Comparison of ENCODE assay signal across 8 cellular contexts in genomic region chr9:128117613-128118471, GRCh38. TPM values are rescaled to one million over a fixed set of nuclear protein-coding genes. Genes with fewer than 3 reads are reported as not detected.
DNase-seq lines count a peak whose midpoint lies in the region; ATAC-seq and FAIRE-seq lines count a peak whose summit lies in the region.

No MANE protein-coding gene starts in this region.

- ATAC-seq in HG03521 (IDR thresholded peaks at IDR 0.05; ENCODE audit: unreplicated experiment) (peak; percentile 63), GM19463 (IDR thresholded peaks at IDR 0.05; ENCODE audit: unreplicated experiment) (no peak)

- H3K36me3 Mint-ChIP-seq in activated CD4-positive, alpha-beta T cell treated with anti-CD3 and anti-CD28 coated beads, Interleukin-2, amount 10 ng/mL, durations not matched to agents 24 days and 14 days (ENCODE audit: low read depth): peaks cover 18% of the 10 kb centered on the region

- no peaks in the 10 kb centered on the region for H3K9me3 Mint-ChIP-seq in activated CD4-positive, alpha-beta T cell treated with anti-CD3 and anti-CD28 coated beads, Interleukin-2, amount 10 ng/mL, durations not matched to agents 24 days and 14 days

- H3K4me3 Mint-ChIP-seq in activated CD4-positive, alpha-beta T cell treated with anti-CD3 and anti-CD28 coated beads, Interleukin-2, amount 10 ng/mL, durations not matched to agents 24 days and 14 days: no peak overlapping the region

- DNase-seq in GDM1 (lab: John Stamatoyannopoulos, UW) (peak; percentile 75), NCI-H748 treated with DMSO at 0.1 percent for 48 hours (lab: John Stamatoyannopoulos, UW) (peak; percentile 77), left kidney (ENCODE audit: low read depth, low spot score) (peak; percentile 94)
- peak; percentile 99 for DNase-seq in activated CD4-positive, alpha-beta T cell treated with anti-CD3 and anti-CD28 coated beads, Interleukin-2, amount 10 ng/mL, durations not matched to agents 24 days and 14 days
- peak; percentile 100 for DNase-seq in stimulated activated CD4-positive, alpha-beta T cell treated with anti-CD3 and anti-CD28 coated beads, Interleukin-2, amount 100 ng/mL, for 48 hours

- intact Hi-C loops in activated CD4-positive, alpha-beta T cell treated with anti-CD3 and anti-CD28 coated beads, Interleukin-2, amount 10 ng/mL, durations not matched to agents 24 days and 14 days (cut with micrococcal nuclease): loop anchor here (1.0 to 5.0 kb wide), 4 partner anchors 9 to 175 kb away; partner anchors contain the start of gene PTGES2

- FAIRE-seq in colon (lab: Jason Lieb, UNC): peak; percentile 28

- peak overlapping the region; percentile 29 for H3K27ac Mint-ChIP-seq in activated CD4-positive, alpha-beta T cell treated with anti-CD3 and anti-CD28 coated beads, Interleukin-2, amount 10 ng/mL, durations not matched to agents 24 days and 14 days

- H3K27me3 Mint-ChIP-seq in activated CD4-positive, alpha-beta T cell treated with anti-CD3 and anti-CD28 coated beads, Interleukin-2, amount 10 ng/mL, durations not matched to agents 24 days and 14 days: no peaks in the 10 kb centered on the region

- H3K4me1 Mint-ChIP-seq in activated CD4-positive, alpha-beta T cell treated with anti-CD3 and anti-CD28 coated beads, Interleukin-2, amount 10 ng/mL, durations not matched to agents 24 days and 14 days: peaks cover 9% of the 10 kb centered on the region

RNA-seq across cellular contexts. Expression of gene PTGES2, which starts 9.7 kb away (rescaled TPM):
- 84.6 and 89.8 TPM in 2 replicates for total RNA-seq in activated CD4-positive, alpha-beta T cell treated with anti-CD3 and anti-CD28 coated beads, Interleukin-2, amount 10 ng/mL, durations not matched to agents 24 days and 14 days

RNA-seq across cellular contexts. Expression of gene LCN2, which starts 31.4 kb away (rescaled TPM):
- total RNA-seq in activated CD4-positive, alpha-beta T cell treated with anti-CD3 and anti-CD28 coated beads, Interleukin-2, amount 10 ng/mL, durations not matched to agents 24 days and 14 days: not detected in 2 replicates

RNA-seq across cellular contexts. Expression of gene BBLN, which starts 42.2 kb away (rescaled TPM):
- 89.3 and 91.4 TPM in 2 replicates for total RNA-seq in activated CD4-positive, alpha-beta T cell treated with anti-CD3 and anti-CD28 coated beads, Interleukin-2, amount 10 ng/mL, durations not matched to agents 24 days and 14 days

RNA-seq across cellular contexts. Expression of gene SLC25A25, which starts 49.8 kb away (rescaled TPM):
- total RNA-seq in activated CD4-positive, alpha-beta T cell treated with anti-CD3 and anti-CD28 coated beads, Interleukin-2, amount 10 ng/mL, durations not matched to agents 24 days and 14 days: 12.2 and 14.0 TPM in 2 replicates

RNA-seq across cellular contexts. Expression of gene NAIF1, which starts 50.7 kb away (rescaled TPM):
- 9.6 and 11.1 TPM in 2 replicates for total RNA-seq in activated CD4-positive, alpha-beta T cell treated with anti-CD3 and anti-CD28 coated beads, Interleukin-2, amount 10 ng/mL, durations not matched to agents 24 days and 14 days
